Comparison of ENCODE assay signal across 2 cellular contexts in the genomic region with DNA sequence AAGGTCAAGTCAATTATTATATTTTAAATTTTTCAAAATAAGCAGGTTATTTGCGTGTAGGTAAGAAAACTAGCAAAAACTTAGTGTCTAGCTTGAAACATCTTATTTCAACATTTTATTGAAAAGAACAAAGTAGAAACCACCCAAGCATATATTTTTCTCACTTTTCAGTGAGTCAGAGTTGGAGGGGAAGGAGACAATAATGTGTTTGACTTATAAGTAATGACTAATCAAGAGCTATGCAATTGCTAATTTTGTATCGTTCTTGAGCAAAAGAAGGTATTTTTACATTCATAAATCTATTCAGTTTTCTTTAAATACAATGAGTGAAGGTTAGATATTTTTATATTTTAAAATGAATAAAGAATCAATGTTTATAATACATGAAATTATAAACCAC.
A peak's percentile ranks its signal among the peaks of the same experiment; 100 is the strongest.
TF ChIP-seq lines count a peak whose summit lies in the region.

No MANE protein-coding gene starts in this region.

TF ChIP-seq in GM12878, 131 proteins besides CTCF, POLR2A, EP300 and RAD21 (continued from another document):
- TF ChIP-seq JUNB (IDR thresholded peaks at IDR 0.05) = peak; percentile 76
- no peak for TF ChIP-seq TAF1 (IDR thresholded peaks at IDR 0.05; ENCODE audit: borderline replicate concordance, low read depth, low read length)
- TF ChIP-seq, protein P1, sequence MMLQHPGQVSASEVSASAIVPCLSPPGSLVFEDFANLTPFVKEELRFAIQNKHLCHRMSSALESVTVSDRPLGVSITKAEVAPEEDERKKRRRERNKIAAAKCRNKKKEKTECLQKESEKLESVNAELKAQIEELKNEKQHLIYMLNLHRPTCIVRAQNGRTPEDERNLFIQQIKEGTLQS (IDR thresholded peaks at IDR 0.05; ENCODE audit: borderline replicate concordance, extremely low read depth, low read depth, low read length) = no peak

TF ChIP-seq in neural cell, 6 proteins besides CTCF, POLR2A, EP300 and RAD21 (continued from another document):
- TF ChIP-seq, protein P2, sequence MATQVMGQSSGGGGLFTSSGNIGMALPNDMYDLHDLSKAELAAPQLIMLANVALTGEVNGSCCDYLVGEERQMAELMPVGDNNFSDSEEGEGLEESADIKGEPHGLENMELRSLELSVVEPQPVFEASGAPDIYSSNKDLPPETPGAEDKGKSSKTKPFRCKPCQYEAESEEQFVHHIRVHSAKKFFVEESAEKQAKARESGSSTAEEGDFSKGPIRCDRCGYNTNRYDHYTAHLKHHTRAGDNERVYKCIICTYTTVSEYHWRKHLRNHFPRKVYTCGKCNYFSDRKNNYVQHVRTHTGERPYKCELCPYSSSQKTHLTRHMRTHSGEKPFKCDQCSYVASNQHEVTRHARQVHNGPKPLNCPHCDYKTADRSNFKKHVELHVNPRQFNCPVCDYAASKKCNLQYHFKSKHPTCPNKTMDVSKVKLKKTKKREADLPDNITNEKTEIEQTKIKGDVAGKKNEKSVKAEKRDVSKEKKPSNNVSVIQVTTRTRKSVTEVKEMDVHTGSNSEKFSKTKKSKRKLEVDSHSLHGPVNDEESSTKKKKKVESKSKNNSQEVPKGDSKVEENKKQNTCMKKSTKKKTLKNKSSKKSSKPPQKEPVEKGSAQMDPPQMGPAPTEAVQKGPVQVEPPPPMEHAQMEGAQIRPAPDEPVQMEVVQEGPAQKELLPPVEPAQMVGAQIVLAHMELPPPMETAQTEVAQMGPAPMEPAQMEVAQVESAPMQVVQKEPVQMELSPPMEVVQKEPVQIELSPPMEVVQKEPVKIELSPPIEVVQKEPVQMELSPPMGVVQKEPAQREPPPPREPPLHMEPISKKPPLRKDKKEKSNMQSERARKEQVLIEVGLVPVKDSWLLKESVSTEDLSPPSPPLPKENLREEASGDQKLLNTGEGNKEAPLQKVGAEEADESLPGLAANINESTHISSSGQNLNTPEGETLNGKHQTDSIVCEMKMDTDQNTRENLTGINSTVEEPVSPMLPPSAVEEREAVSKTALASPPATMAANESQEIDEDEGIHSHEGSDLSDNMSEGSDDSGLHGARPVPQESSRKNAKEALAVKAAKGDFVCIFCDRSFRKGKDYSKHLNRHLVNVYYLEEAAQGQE (IDR thresholded peaks at IDR 0.05; ENCODE audit: borderline replicate concordance) = no peak
- TF ChIP-seq SMC3 (conservative IDR thresholded peaks at IDR 0.05; ENCODE audit: poor library complexity) (no peak), POLR2AphosphoS5 (IDR thresholded peaks at IDR 0.05) (no peak), MXI1 (conservative IDR thresholded peaks at IDR 0.05; ENCODE audit: poor library complexity, severe bottlenecking) (no peak)
